In genomic region chr16:70714526-70715112, GRCh38 we compare ENCODE assay signal across 2 cellular contexts.
TF ChIP-seq lines count a peak whose summit lies in the region.

No MANE protein-coding gene starts in this region.

TF ChIP-seq in HCT116, 20 proteins besides CTCF, POLR2A, EP300 and RAD21:
- no peak for TF ChIP-seq SRF (IDR thresholded peaks at IDR 0.05; ENCODE audit: low read depth)
- TF ChIP-seq FOSL1 (IDR thresholded peaks at IDR 0.05; ENCODE audit: low read depth), result no peak
- TF ChIP-seq ZBTB33 (IDR thresholded peaks at IDR 0.05; ENCODE audit: extremely low read depth, insufficient replicate concordance, low read length), result no peak
- no peak for TF ChIP-seq ELF1 (IDR thresholded peaks at IDR 0.05; ENCODE audit: borderline replicate concordance, low read depth)
- TF ChIP-seq YY1 (IDR thresholded peaks at IDR 0.05; ENCODE audit: extremely low read depth, insufficient replicate concordance, low read depth, low read length), result no peak
- no peak for TF ChIP-seq EGR1 (IDR thresholded peaks at IDR 0.05; ENCODE audit: low read depth)
- no peak for TF ChIP-seq SP1 (IDR thresholded peaks at IDR 0.05; ENCODE audit: low read depth)
- TF ChIP-seq EZH2phosphoT487 (IDR thresholded peaks at IDR 0.05; ENCODE audit: borderline replicate concordance), result no peak
- TF ChIP-seq POLR2AphosphoS5 (IDR thresholded peaks at IDR 0.05; ENCODE audit: low read depth, low read length), result no peak
- no peak for TF ChIP-seq SIN3A (IDR thresholded peaks at IDR 0.05; ENCODE audit: low read depth)

TF ChIP-seq in HepG2, 621 proteins besides CTCF, POLR2A, EP300 and RAD21:
- TF ChIP-seq ZNF17 (CRISPR knock-in tag; IDR thresholded peaks at IDR 0.05) (no peak), HCFC1 (IDR thresholded peaks at IDR 0.05; ENCODE audit: low read depth, low read length) (no peak), ASH2L (IDR thresholded peaks at IDR 0.05; ENCODE audit: insufficient read length, low read depth, low read length) (no peak), ZBTB4 (CRISPR knock-in tag; IDR thresholded peaks at IDR 0.05; ENCODE audit: borderline replicate concordance) (0 out of 2 replicates have a peak, but pooled peaks have one; percentile 37), HNRNPL (IDR thresholded peaks at IDR 0.05; ENCODE audit: low read depth, low read length) (no peak), WIZ (CRISPR knock-in tag; IDR thresholded peaks at IDR 0.05) (no peak), HNF1B (CRISPR knock-in tag; IDR thresholded peaks at IDR 0.05) (no peak), SSRP1 (CRISPR knock-in tag; IDR thresholded peaks at IDR 0.05) (no peak), SOX6 (IDR thresholded peaks at IDR 0.05) (no peak), SOX6 (CRISPR knock-in tag; IDR thresholded peaks at IDR 0.05) (no peak), ZNF687 (CRISPR knock-in tag; IDR thresholded peaks at IDR 0.05) (peak; percentile 41; the same call in 1 of the 2 replicates), ZBTB46 (CRISPR knock-in tag; IDR thresholded peaks at IDR 0.05; ENCODE audit: borderline replicate concordance) (no peak)
TF ChIP-seq in HepG2: peak in this region for 2.
